ENCODE assay signal across 8 cellular contexts in genomic region chr5:116523182-116523581, GRCh38. TPM values are rescaled to one million over a fixed set of nuclear protein-coding genes. Genes with fewer than 3 reads are reported as not detected.
DNase-seq lines count a peak whose midpoint lies in the region; ATAC-seq and TF ChIP-seq lines count a peak whose summit lies in the region.
"Not testable (repeated sequence)": the region's sequence is repeated elsewhere in the genome, so short reads cannot be mapped to it uniquely, and the experiment has no call there.
"Had no signal": no experiment of that assay in that cellular context is flagged by ENCODE, and none has a peak within 500 bp of the region (broad histone marks: within the 10 kb centered on the region; RNA-seq: fewer than 3 reads in every experiment).

No MANE protein-coding gene starts in this region.

- not testable (repeated sequence) for H3K4ac ChIP-seq in H9 (ENCODE audit: low read depth, low read length)

- DNase-seq in H9; progenitor cell of endocrine pancreas (ENCODE audit: low spot score, unreplicated experiment): not testable (repeated sequence)

- H4K20me1 ChIP-seq in H9 (ENCODE audit: control insufficient read depth, insufficient read depth, insufficient read length), result not testable (repeated sequence)

- H3K27ac Mint-ChIP-seq in H9 (peak overlapping the region in 2 of 3 experiments; percentile 23 to 46; a peak in 2 of 7 replicates), brain (peak overlapping the region in 3 of 5 experiments; percentile 18 to 87 (median 24)), nephron (peak overlapping the region; percentile 26 to 72 (median 26)), progenitor cell of endocrine pancreas (peak overlapping the region; percentile 21)

- not testable (repeated sequence) for H3K36me3 Mint-ChIP-seq in H9 (ENCODE audit: insufficient read depth in 1 of 3, low read depth in 3 of 3); brain; nephron (ENCODE audit: low read depth); progenitor cell of endocrine pancreas (ENCODE audit: insufficient read depth)

- H3K4me1 ChIP-seq in H9 (ENCODE audit: insufficient read depth, low read length), result peaks cover 16% of the 10 kb centered on the region

- H2AK5ac ChIP-seq in H9 (ENCODE audit: insufficient read length, low read length), result not testable (repeated sequence)

- not testable (repeated sequence) for H3K23me2 ChIP-seq in H9 (ENCODE audit: insufficient read length, low read depth, low read length, poor library complexity, severe bottlenecking)

- not testable (repeated sequence) for H3K9me3 ChIP-seq in H9 (ENCODE audit: control insufficient read depth, low read depth, low read length)

- not testable (repeated sequence) for H2BK20ac ChIP-seq in H9 (ENCODE audit: low read depth, low read length, poor library complexity, severe bottlenecking)

- H3K9me3 Mint-ChIP-seq in H9; brain; nephron; progenitor cell of endocrine pancreas (ENCODE audit: low read depth): not testable (repeated sequence)

- not testable (repeated sequence) for H3K4me3 Mint-ChIP-seq in H9; brain; nephron; progenitor cell of endocrine pancreas (ENCODE audit: low read depth)

- H4K8ac ChIP-seq in H9 (replicated peaks; ENCODE audit: insufficient read length, low read depth, low read length), result not testable (repeated sequence)

- ATAC-seq in GM18861 (IDR thresholded peaks at IDR 0.05; ENCODE audit: unreplicated experiment), result peak; percentile 18
- peak; percentile 4 for ATAC-seq in HG02852 (IDR thresholded peaks at IDR 0.05; ENCODE audit: unreplicated experiment)

- not testable (repeated sequence) for H2AFZ ChIP-seq in H9 (ENCODE audit: low read length)

- H3K18ac ChIP-seq in H9 (ENCODE audit: insufficient read length, low read depth, low read length), result not testable (repeated sequence)

- H3K27ac ChIP-seq in H9 (ENCODE audit: insufficient read length, low read depth, low read length), result not testable (repeated sequence)

- H4K5ac ChIP-seq in H9 (ENCODE audit: insufficient read length, low read depth, low read length), result not testable (repeated sequence)

- H3K27me3 Mint-ChIP-seq in H9 (ENCODE audit: low read depth); brain; nephron (ENCODE audit: low read depth); progenitor cell of endocrine pancreas: not testable (repeated sequence)

- H3K4me2 ChIP-seq in H9 (ENCODE audit: insufficient read depth, insufficient read length, low read length), result not testable (repeated sequence)

- not testable (repeated sequence) for H2BK120ac ChIP-seq in H9 (ENCODE audit: low read depth, low read length, poor library complexity, severe bottlenecking)

- not testable (repeated sequence) for H2BK5ac ChIP-seq in H9 (ENCODE audit: insufficient read length, low read length)

- not testable (repeated sequence) for H3K27me3 ChIP-seq in H9 (ENCODE audit: insufficient read depth, low read length)

- not testable (repeated sequence) for H2BK12ac ChIP-seq in H9 (ENCODE audit: insufficient read length, low read depth, low read length)

- H3T11ph ChIP-seq in H9 (ENCODE audit: low read length), result not testable (repeated sequence)

- not testable (repeated sequence) for H3K14ac ChIP-seq in H9 (ENCODE audit: insufficient read depth, low read length)

- not testable (repeated sequence) for H3K79me1 ChIP-seq in H9 (ENCODE audit: insufficient read depth, low read depth, low read length, poor library complexity, severe bottlenecking)

- peaks cover 92% of the 10 kb centered on the region for H3K79me2 ChIP-seq in H9 (ENCODE audit: insufficient read depth, low read length)

- not testable (repeated sequence) for H2BK15ac ChIP-seq in H9 (ENCODE audit: low read depth, low read length)

- H4K91ac ChIP-seq in H9 (ENCODE audit: insufficient read length, low read depth, low read length), result not testable (repeated sequence)

- TF ChIP-seq CTCF in H9 (conservative IDR thresholded peaks at IDR 0.05); brain (conservative IDR thresholded peaks at IDR 0.05); nephron (IDR thresholded peaks at IDR 0.05; ENCODE audit: unreplicated experiment in 3 of 3); progenitor cell of endocrine pancreas (IDR thresholded peaks at IDR 0.05; ENCODE audit: unreplicated experiment): not testable (repeated sequence)

- H3K9ac ChIP-seq in H9 (ENCODE audit: extremely low read depth, insufficient read length, low read length), result not testable (repeated sequence)

- H3K23ac ChIP-seq in H9 (ENCODE audit: insufficient read length, low read depth, low read length), result not testable (repeated sequence)

- H3K56ac ChIP-seq in H9 (ENCODE audit: insufficient read length, low read depth, low read length), result not testable (repeated sequence)

- WGBS in H9 (ENCODE audit: extremely low coverage, insufficient read length, low lambda C conversion rate), result no CpG with 5 or more reads among the region's 11 CpGs

- H3K4me1 Mint-ChIP-seq in H9 (peaks cover 75 to 86% of the 10 kb centered on the region in 2 experiments), brain (peaks cover 100% of the 10 kb centered on the region), nephron (peaks cover 90% of the 10 kb centered on the region), progenitor cell of endocrine pancreas (ENCODE audit: low read depth) (peaks cover 64% of the 10 kb centered on the region)

RNA-seq across cellular contexts. Expression of gene SEMA6A, which starts 51.4 kb away (rescaled TPM):
- total RNA-seq in H9 (2021), result 335 and 354 TPM in 2 replicates
- 34.2 TPM for polyA plus RNA-seq in brain (ENCODE audit: insufficient read depth, low read depth, low replicate concordance)
- total RNA-seq in progenitor cell of endocrine pancreas, result 89.9 and 105 TPM in 2 replicates
- total RNA-seq: CD4-positive, alpha-beta T cell; CD8-positive, alpha-beta memory T cell had no signal
